In genomic region chr4:142278663-142279062, GRCh38 we compare ENCODE assay signal across 14 cellular contexts.
"Had no signal": no experiment of that assay in that cellular context is flagged by ENCODE, and none has a peak within 500 bp of the region (broad histone marks: within the 10 kb centered on the region; RNA-seq: fewer than 3 reads in every experiment).

No MANE protein-coding gene starts in this region.

- H3K27ac ChIP-seq: esophagus muscularis mucosa, neutrophil, right atrium auricular region, skin epidermis, vagina had no signal

- H3K4me1 ChIP-seq: esophagus muscularis mucosa, right atrium auricular region, vagina had no signal

- DNase-seq: activated CD4-positive, alpha-beta T cell treated with anti-CD3 and anti-CD28 coated beads for 1 hour; activated CD8-positive, alpha-beta memory T cell treated with anti-CD3 and anti-CD28 coated beads, Interleukin-2, amount 50 U/mL, for 48 hours; activated CD8-positive, alpha-beta T cell treated with anti-CD3 and anti-CD28 coated beads, Interleukin-2, amount 10 ng/mL, durations not matched to agents 7 days and 5 days; activated naive CD4-positive, alpha-beta T cell treated with anti-CD3 and anti-CD28 coated beads, Interleukin-2, amount 50 U/mL, for 16 hours; amygdala; endodermal cell; glutamatergic neuron; mucosa of descending colon; naive thymus-derived CD8-positive, alpha-beta T cell had no signal

- H3K36me3 ChIP-seq: esophagus muscularis mucosa, neutrophil, right atrium auricular region, vagina had no signal

- H3K4me3 ChIP-seq: esophagus muscularis mucosa, mucosa of descending colon, right atrium auricular region, skin epidermis, vagina had no signal

- ATAC-seq: activated CD8-positive, alpha-beta T cell treated with anti-CD3 and anti-CD28 coated beads, Interleukin-2, amount 10 ng/mL, durations not matched to agents 7 days and 5 days; mucosa of descending colon; naive thymus-derived CD8-positive, alpha-beta T cell had no signal

- H3K9me3 ChIP-seq: esophagus muscularis mucosa, mucosa of descending colon, neutrophil, right atrium auricular region, vagina had no signal

- H3K27me3 ChIP-seq: esophagus muscularis mucosa, neutrophil, right atrium auricular region, vagina had no signal
